ENCODE assay signal across 10 cellular contexts in genomic region chr3:52481819-52482521, GRCh38. TPM values are rescaled to one million over a fixed set of nuclear protein-coding genes. Genes with fewer than 3 reads are reported as not detected.
A peak's percentile ranks its signal among the peaks of the same experiment; 100 is the strongest.
DNase-seq lines count a peak whose midpoint lies in the region; ATAC-seq and TF ChIP-seq lines count a peak whose summit lies in the region.
"Had no signal": no experiment of that assay in that cellular context is flagged by ENCODE, and none has a peak within 500 bp of the region (broad histone marks: within the 10 kb centered on the region; RNA-seq: fewer than 3 reads in every experiment).

No MANE protein-coding gene starts in this region.

- peaks cover 0 to 5% (median 0%) of the 10 kb centered on the region in 4 donors for H3K4me1 ChIP-seq in tibial artery
- H3K4me1 ChIP-seq: Peyer's patch had no signal

- no peak overlapping the region for H3K27ac ChIP-seq in tibial artery
- H3K27ac ChIP-seq: Peyer's patch had no signal

- no peaks in the 10 kb centered on the region for H3K9me3 Mint-ChIP-seq in stimulated activated naive CD8-positive, alpha-beta T cell treated with anti-CD3 and anti-CD28 coated beads, Interleukin-15, amount 100 ng/mL, for 72 hours
- H3K9me3 Mint-ChIP-seq in glutamatergic neuron (ENCODE audit: unreplicated experiment), result peaks cover 25% of the 10 kb centered on the region
- no peaks in the 10 kb centered on the region for H3K9me3 Mint-ChIP-seq in activated CD8-positive, alpha-beta memory T cell treated with anti-CD3 and anti-CD28 coated beads, Interleukin-2, amount 10 ng/mL, durations not matched to agents 7 days and 5 days (ENCODE audit: low read depth)

- H3K9me3 ChIP-seq in tibial artery, result no peaks in the 10 kb centered on the region
- H3K9me3 ChIP-seq: Peyer's patch had no signal

- H3K27me3 Mint-ChIP-seq in stimulated activated naive CD8-positive, alpha-beta T cell treated with anti-CD3 and anti-CD28 coated beads, Interleukin-15, amount 100 ng/mL, for 72 hours, result no peaks in the 10 kb centered on the region
- H3K27me3 Mint-ChIP-seq in glutamatergic neuron (ENCODE audit: unreplicated experiment), result peaks cover 17% of the 10 kb centered on the region
- H3K27me3 Mint-ChIP-seq in activated CD8-positive, alpha-beta memory T cell treated with anti-CD3 and anti-CD28 coated beads, Interleukin-2, amount 10 ng/mL, durations not matched to agents 7 days and 5 days, result no peaks in the 10 kb centered on the region

- TF ChIP-seq CTCF in glutamatergic neuron (IDR thresholded peaks at IDR 0.05; ENCODE audit: partially characterized antibody, unreplicated experiment) (peak; percentile 83), tibial artery (IDR thresholded peaks at IDR 0.05) (peak in 1 of 2 experiments; percentile 14)

- in situ Hi-C loops in SK-MEL-5 (cut with HindIII; ENCODE audit: low pct_unique_long_range_greater_than_20kb, low sequenced_read_pairs), result no loop called here

- H3K4me3 ChIP-seq in tibial artery, result no peak overlapping the region
- H3K4me3 ChIP-seq: Peyer's patch had no signal

- H3K4me3 Mint-ChIP-seq in stimulated activated naive CD8-positive, alpha-beta T cell treated with anti-CD3 and anti-CD28 coated beads, Interleukin-15, amount 100 ng/mL, for 72 hours, result no peak overlapping the region
- peak overlapping the region; percentile 74 for H3K4me3 Mint-ChIP-seq in glutamatergic neuron (ENCODE audit: unreplicated experiment)
- no peak overlapping the region for H3K4me3 Mint-ChIP-seq in activated CD8-positive, alpha-beta memory T cell treated with anti-CD3 and anti-CD28 coated beads, Interleukin-2, amount 10 ng/mL, durations not matched to agents 7 days and 5 days

- peak; percentile 32 for DNase-seq in stimulated activated naive CD8-positive, alpha-beta T cell treated with anti-CD3 and anti-CD28 coated beads, Interleukin-15, Interleukin-2, amounts not matched to agents 100 U/mL and 50 U/mL, for 24 hours
- DNase-seq in stimulated activated naive CD8-positive, alpha-beta T cell treated with anti-CD3 and anti-CD28 coated beads, Interleukin-15, amount 100 ng/mL, for 72 hours, result no peak
- peak; percentile 34 for DNase-seq in SK-MEL-5 (ENCODE audit: low read depth, low spot score)
- peak; percentile 77 for DNase-seq in glutamatergic neuron
- DNase-seq in tibial artery, result no peak
- DNase-seq in AG08396 (ENCODE audit: low spot score), result no peak
- no peak for DNase-seq in activated CD8-positive, alpha-beta memory T cell treated with anti-CD3 and anti-CD28 coated beads, Interleukin-2, amount 10 ng/mL, durations not matched to agents 7 days and 5 days
- DNase-seq: activated gamma-delta T cell treated with Interleukin-2 at 50 U/mL for 16 hours, Peyer's patch had no signal

- H3K36me3 ChIP-seq in tibial artery, result peaks cover 81 to 100% (median 94%) of the 10 kb centered on the region in 3 donors

- H3K27me3 ChIP-seq in tibial artery, result no peaks in the 10 kb centered on the region
- H3K27me3 ChIP-seq: Peyer's patch had no signal

- H3K4me1 Mint-ChIP-seq in stimulated activated naive CD8-positive, alpha-beta T cell treated with anti-CD3 and anti-CD28 coated beads, Interleukin-15, amount 100 ng/mL, for 72 hours, result no peaks in the 10 kb centered on the region
- peaks cover 42% of the 10 kb centered on the region for H3K4me1 Mint-ChIP-seq in glutamatergic neuron (ENCODE audit: low read depth, unreplicated experiment)
- H3K4me1 Mint-ChIP-seq in activated CD8-positive, alpha-beta memory T cell treated with anti-CD3 and anti-CD28 coated beads, Interleukin-2, amount 10 ng/mL, durations not matched to agents 7 days and 5 days, result no peaks in the 10 kb centered on the region

- peaks cover 13% of the 10 kb centered on the region for H3K36me3 Mint-ChIP-seq in glutamatergic neuron (ENCODE audit: unreplicated experiment)
- peaks cover 22% of the 10 kb centered on the region for H3K36me3 Mint-ChIP-seq in activated CD8-positive, alpha-beta memory T cell treated with anti-CD3 and anti-CD28 coated beads, Interleukin-2, amount 10 ng/mL, durations not matched to agents 7 days and 5 days

- H3K27ac Mint-ChIP-seq in stimulated activated naive CD8-positive, alpha-beta T cell treated with anti-CD3 and anti-CD28 coated beads, Interleukin-15, amount 100 ng/mL, for 72 hours, result peak overlapping the region in 1 of 2 donors; percentile 56
- H3K27ac Mint-ChIP-seq in glutamatergic neuron (ENCODE audit: unreplicated experiment), result peak overlapping the region; percentile 97
- H3K27ac Mint-ChIP-seq in activated CD8-positive, alpha-beta memory T cell treated with anti-CD3 and anti-CD28 coated beads, Interleukin-2, amount 10 ng/mL, durations not matched to agents 7 days and 5 days, result no peak overlapping the region

- ATAC-seq in stimulated activated naive CD8-positive, alpha-beta T cell treated with anti-CD3 and anti-CD28 coated beads, Interleukin-15, Interleukin-2, amounts not matched to agents 100 U/mL and 50 U/mL, for 24 hours, result no peak
- no peak for ATAC-seq in stimulated activated naive CD8-positive, alpha-beta T cell treated with anti-CD3 and anti-CD28 coated beads, Interleukin-15, amount 100 ng/mL, for 72 hours
- no peak for ATAC-seq in HG02623 (IDR thresholded peaks at IDR 0.05; ENCODE audit: unreplicated experiment)
- ATAC-seq in activated CD8-positive, alpha-beta memory T cell treated with anti-CD3 and anti-CD28 coated beads, Interleukin-2, amount 10 ng/mL, durations not matched to agents 7 days and 5 days, result no peak

- intact Hi-C loops in tibial artery (cut with DNase I; ENCODE audit: low total_unique reads), result no loop called here

- CTCF ChIA-PET in activated CD8-positive, alpha-beta memory T cell treated with anti-CD3 and anti-CD28 coated beads, Interleukin-2, amount 10 ng/mL, durations not matched to agents 7 days and 5 days (lab: Charles Lee), result no interaction called here

RNA-seq across cellular contexts. Expression of gene STAB1, which starts 13.2 kb away (rescaled TPM):
- total RNA-seq in SK-MEL-5 (2014; rRNA removed; shearing (Covaris generic)), result not detected in 2 replicates
- not detected in 2 replicates for polyA plus RNA-seq in SK-MEL-5 (2015; cell fraction: cytosol; rRNA removed)
- polyA plus RNA-seq in SK-MEL-5 (2015; cell fraction: nucleus; rRNA removed), result 0.10 and 0.39 TPM in 2 replicates
- 6.3 TPM for total RNA-seq in glutamatergic neuron (ENCODE audit: unreplicated experiment)
- total RNA-seq in activated CD8-positive, alpha-beta memory T cell treated with anti-CD3 and anti-CD28 coated beads, Interleukin-2, amount 10 ng/mL, durations not matched to agents 7 days and 5 days, result not detected

RNA-seq across cellular contexts. Expression of gene NISCH, which starts 26.6 kb away (rescaled TPM):
- 17.7 and 19.9 TPM in 2 replicates for total RNA-seq in SK-MEL-5 (2014; rRNA removed; shearing (Covaris generic))
- polyA plus RNA-seq in SK-MEL-5 (2015; cell fraction: cytosol; rRNA removed), result 23.7 and 26.7 TPM in 2 replicates
- 320 and 415 TPM in 2 replicates for polyA plus RNA-seq in SK-MEL-5 (2015; cell fraction: nucleus; rRNA removed)
- 280 TPM for total RNA-seq in glutamatergic neuron (ENCODE audit: unreplicated experiment)
- 10 to 100 TPM; 72.9 to 84.1 TPM for total RNA-seq in activated CD8-positive, alpha-beta memory T cell treated with anti-CD3 and anti-CD28 coated beads, Interleukin-2, amount 10 ng/mL, durations not matched to agents 7 days and 5 days

RNA-seq across cellular contexts. Expression of gene TNNC1, which starts 28.1 kb away (rescaled TPM):
- 0.24 and 0.42 TPM in 2 replicates for total RNA-seq in SK-MEL-5 (2014; rRNA removed; shearing (Covaris generic))
- polyA plus RNA-seq in SK-MEL-5 (2015; cell fraction: cytosol; rRNA removed), result not detected in 2 replicates
- not detected in 2 replicates for polyA plus RNA-seq in SK-MEL-5 (2015; cell fraction: nucleus; rRNA removed)
- 2.7 TPM for total RNA-seq in glutamatergic neuron (ENCODE audit: unreplicated experiment)
- total RNA-seq in activated CD8-positive, alpha-beta memory T cell treated with anti-CD3 and anti-CD28 coated beads, Interleukin-2, amount 10 ng/mL, durations not matched to agents 7 days and 5 days, result 1 to 10 TPM; 1.4 to 2.6 TPM
- total RNA-seq: Peyer's patch had no signal

RNA-seq across cellular contexts. Expression of gene SEMA3G, which starts 37.1 kb away (rescaled TPM):
- 0.40 and 0.43 TPM in 2 replicates for total RNA-seq in SK-MEL-5 (2014; rRNA removed; shearing (Covaris generic))
- polyA plus RNA-seq in SK-MEL-5 (2015; cell fraction: cytosol; rRNA removed), result 1.2 and 1.9 TPM in 2 replicates
- polyA plus RNA-seq in SK-MEL-5 (2015; cell fraction: nucleus; rRNA removed), result 0.58 and 4.6 TPM in 2 replicates
- total RNA-seq in glutamatergic neuron (ENCODE audit: unreplicated experiment), result 0.59 TPM
- under 1 TPM; 0.28 to 0.38 TPM for total RNA-seq in activated CD8-positive, alpha-beta memory T cell treated with anti-CD3 and anti-CD28 coated beads, Interleukin-2, amount 10 ng/mL, durations not matched to agents 7 days and 5 days

RNA-seq across cellular contexts. Expression of gene NT5DC2, which starts 51.7 kb away (rescaled TPM):
- 34.2 and 42.7 TPM in 2 replicates for total RNA-seq in SK-MEL-5 (2014; rRNA removed; shearing (Covaris generic))
- 102 and 109 TPM in 2 replicates for polyA plus RNA-seq in SK-MEL-5 (2015; cell fraction: cytosol; rRNA removed)
- polyA plus RNA-seq in SK-MEL-5 (2015; cell fraction: nucleus; rRNA removed), result 161 and 175 TPM in 2 replicates
- total RNA-seq in glutamatergic neuron (ENCODE audit: unreplicated experiment), result 308 TPM
- total RNA-seq in activated CD8-positive, alpha-beta memory T cell treated with anti-CD3 and anti-CD28 coated beads, Interleukin-2, amount 10 ng/mL, durations not matched to agents 7 days and 5 days, result 10 to 100 TPM; 38.7 to 54.5 TPM

Comparison
In these comparisons a context has a peak if more than half of its experiments do, and no peak if none do; other contexts are left out.
1. DNase-seq: peak in stimulated activated naive CD8-positive, alpha-beta T cell treated with anti-CD3 and anti-CD28 coated beads, Interleukin-15, Interleukin-2, amounts not matched to agents 100 U/mL and 50 U/mL, for 24 hours (single experiment), SK-MEL-5 (single experiment) and glutamatergic neuron (single experiment); none in stimulated activated naive CD8-positive, alpha-beta T cell treated with anti-CD3 and anti-CD28 coated beads, Interleukin-15, amount 100 ng/mL, for 72 hours (0 of 2), tibial artery (0 of 2), AG08396 (single experiment) and activated CD8-positive, alpha-beta memory T cell treated with anti-CD3 and anti-CD28 coated beads, Interleukin-2, amount 10 ng/mL, durations not matched to agents 7 days and 5 days (single experiment).